9 cellular contexts compared by ENCODE assay signal in genomic region chr4:145623831-145624230, GRCh38. TPM values are rescaled to one million over a fixed set of nuclear protein-coding genes. Genes with fewer than 3 reads are reported as not detected.
DNase-seq lines count a peak whose midpoint lies in the region; ATAC-seq and TF ChIP-seq lines count a peak whose summit lies in the region.
"Had no signal": no experiment of that assay in that cellular context is flagged by ENCODE, and none has a peak within 500 bp of the region (broad histone marks: within the 10 kb centered on the region; RNA-seq: fewer than 3 reads in every experiment).

No MANE protein-coding gene starts in this region.

- H3K9ac ChIP-seq in mesendoderm (ENCODE audit: low read length): no peak overlapping the region

- H3K23ac ChIP-seq in mesendoderm (ENCODE audit: low read length): no peak overlapping the region

- peaks cover 30% of the 10 kb centered on the region for H3K4me1 Mint-ChIP-seq in activated naive CD8-positive, alpha-beta T cell treated with anti-CD3 and anti-CD28 coated beads for 36 hours

- H4K5ac ChIP-seq in mesendoderm (ENCODE audit: low read length): no peak overlapping the region

- no peaks in the 10 kb centered on the region for H3K79me2 ChIP-seq in mesendoderm (ENCODE audit: control insufficient read depth, insufficient read depth, low read length)

- H3K18ac ChIP-seq in mesendoderm (ENCODE audit: low read length): peak overlapping the region; percentile 2

- in situ Hi-C loops in GM18951 (cut with MboI; ENCODE audit: low sequenced_read_pairs, unreplicated experiment): no loop called here

- H3K4me1 ChIP-seq in mesendoderm (ENCODE audit: control insufficient read depth, low read depth, low read length) (no peaks in the 10 kb centered on the region), prostate gland (replicated peaks) (no peaks in the 10 kb centered on the region)

- no peak overlapping the region for H3K56ac ChIP-seq in mesendoderm (ENCODE audit: low read length)

- H3K79me1 ChIP-seq in mesendoderm (ENCODE audit: low read length): no peaks in the 10 kb centered on the region

- H3K36me3 Mint-ChIP-seq in activated naive CD8-positive, alpha-beta T cell treated with anti-CD3 and anti-CD28 coated beads for 36 hours: peaks cover 35% of the 10 kb centered on the region

- no peak overlapping the region for H2BK120ac ChIP-seq in mesendoderm (ENCODE audit: low read depth, low read length)

- TF ChIP-seq CTCF in prostate gland (IDR thresholded peaks at IDR 0.05): no peak

- H3K9me3 Mint-ChIP-seq in activated naive CD8-positive, alpha-beta T cell treated with anti-CD3 and anti-CD28 coated beads for 36 hours: peaks cover 10% of the 10 kb centered on the region

- H2BK5ac ChIP-seq in mesendoderm (ENCODE audit: low read length): no peak overlapping the region

- no peaks in the 10 kb centered on the region for H3K36me3 ChIP-seq in mesendoderm (ENCODE audit: control insufficient read depth, insufficient read depth, low read length)
- H3K36me3 ChIP-seq in prostate gland: no peaks in the 10 kb centered on the region

- intact Hi-C loops in prostate gland (cut with DNase I): no loop called here

- no CpG with 5 or more reads among the region's 1 CpG for WGBS in mesendoderm (ENCODE audit: extremely low coverage, insufficient coverage, low lambda C conversion rate)
- 86% methylated on average over 1 of the region's 1 CpG for WGBS in prostate gland

- no peaks in the 10 kb centered on the region for H3K9me3 ChIP-seq in prostate gland
- H3K9me3 ChIP-seq: body of pancreas had no signal

- H2BK15ac ChIP-seq in mesendoderm (replicated peaks; ENCODE audit: low read depth): no peak overlapping the region

- TF ChIP-seq POLR2A in GM18951 (IDR thresholded peaks at IDR 0.05; ENCODE audit: extremely low read depth, insufficient read depth, insufficient read length) (peak; percentile 38), prostate gland (IDR thresholded peaks at IDR 0.05) (no peak)

- peak overlapping the region; percentile 42 for H3K27ac Mint-ChIP-seq in activated naive CD8-positive, alpha-beta T cell treated with anti-CD3 and anti-CD28 coated beads for 36 hours

- ATAC-seq in HG02970 (IDR thresholded peaks at IDR 0.05; ENCODE audit: low FRiP score, unreplicated experiment): peak; percentile 29
- ATAC-seq in HG02852 (IDR thresholded peaks at IDR 0.05; ENCODE audit: unreplicated experiment): no peak
- ATAC-seq: body of pancreas had no signal

- DNase-seq in activated naive CD8-positive, alpha-beta T cell treated with anti-CD3 and anti-CD28 coated beads for 36 hours: no peak
- no peak for DNase-seq in mesendoderm
- no peak for DNase-seq in SIG-M5 (lab: John Stamatoyannopoulos, UW)
- no peak for DNase-seq in prostate gland (ENCODE audit: low spot score)
- DNase-seq: body of pancreas, NCI-H446 treated with DMSO at 0.1 percent for 48 hours had no signal

- H4K8ac ChIP-seq in mesendoderm (ENCODE audit: low read depth, low read length): no peak overlapping the region

- no peaks in the 10 kb centered on the region for H3K27me3 ChIP-seq in mesendoderm (ENCODE audit: insufficient read depth, low read length, poor library complexity)
- no peaks in the 10 kb centered on the region for H3K27me3 ChIP-seq in prostate gland (replicated peaks; ENCODE audit: insufficient read depth)
- H3K27me3 ChIP-seq: body of pancreas had no signal

- H3K4me2 ChIP-seq in mesendoderm (ENCODE audit: low read length): no peak overlapping the region

- no peak overlapping the region for H3K4ac ChIP-seq in mesendoderm (ENCODE audit: low read depth, low read length)

- H3K4me3 ChIP-seq in mesendoderm (ENCODE audit: low read length): no peak overlapping the region
- no peak overlapping the region for H3K4me3 ChIP-seq in prostate gland
- H3K4me3 ChIP-seq: body of pancreas had no signal

- no peaks in the 10 kb centered on the region for H3K27me3 Mint-ChIP-seq in activated naive CD8-positive, alpha-beta T cell treated with anti-CD3 and anti-CD28 coated beads for 36 hours

- H3K27ac ChIP-seq in mesendoderm (ENCODE audit: low read depth, low read length) (no peak overlapping the region), prostate gland (no peak overlapping the region)

- H3K4me3 Mint-ChIP-seq in activated naive CD8-positive, alpha-beta T cell treated with anti-CD3 and anti-CD28 coated beads for 36 hours: no peak overlapping the region

- no peak overlapping the region for H2AK5ac ChIP-seq in mesendoderm (ENCODE audit: low read length)

RNA-seq across cellular contexts. Expression of gene MMAA, which starts 4.6 kb away (rescaled TPM):
- 10 to 100 TPM; 12.8 to 13.4 TPM for total RNA-seq in activated naive CD8-positive, alpha-beta T cell treated with anti-CD3 and anti-CD28 coated beads for 36 hours
- polyA plus RNA-seq in mesendoderm (2013, experiment 1 of 2): 7.6 TPM
- polyA plus RNA-seq in mesendoderm (2013, experiment 2 of 2): 8.8 TPM
- 1 to 10 TPM; 3.6 TPM for total RNA-seq in prostate gland

RNA-seq across cellular contexts. Expression of gene C4orf51, which starts 56.1 kb away (rescaled TPM):
- total RNA-seq in activated naive CD8-positive, alpha-beta T cell treated with anti-CD3 and anti-CD28 coated beads for 36 hours: not detected
- polyA plus RNA-seq in mesendoderm (2013, experiment 1 of 2): 2.5 TPM
- polyA plus RNA-seq in mesendoderm (2013, experiment 2 of 2): 2.2 TPM
- not detected for total RNA-seq in prostate gland
- total RNA-seq: body of pancreas had no signal
